ENCODE assay signal across 8 cellular contexts in the genomic region with DNA sequence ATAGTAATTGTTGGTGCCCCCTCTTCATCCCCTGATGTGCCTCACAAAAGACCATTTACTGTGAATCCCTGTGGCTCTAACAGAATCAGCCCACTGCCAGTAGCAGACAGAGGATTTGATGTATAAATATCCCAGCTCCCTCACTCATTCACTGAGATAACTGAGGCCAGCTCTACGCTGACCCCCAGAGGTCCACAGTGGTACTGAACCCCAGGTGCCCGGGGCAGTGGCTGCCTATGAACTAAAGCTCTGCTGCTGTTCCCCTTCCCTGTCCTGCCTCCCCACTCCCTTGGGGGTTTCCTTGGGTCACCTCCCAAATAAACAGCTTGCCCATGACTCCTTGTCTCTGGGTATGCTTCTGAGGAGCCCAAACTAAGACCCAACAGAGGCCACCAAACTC.
DNase-seq lines count a peak whose midpoint lies in the region; ATAC-seq lines count a peak whose summit lies in the region.

No MANE protein-coding gene starts in this region.

- DNase-seq in ELR (ENCODE audit: low read depth): peak; percentile 59
- DNase-seq in KBM-7: peak; percentile 9
- peak; percentile 23 for DNase-seq in activated naive CD8-positive, alpha-beta T cell treated with anti-CD3 and anti-CD28 coated beads for 36 hours
- no peak for DNase-seq in natural killer cell treated with Interleukin-12 subunit alpha and Interleukin-12 subunit beta and Interleukin-15 and Interleukin-18, amount 100 ng/mL, for 72 hours (ENCODE audit: low spot score)

- peaks cover 33% of the 10 kb centered on the region for H3K27me3 Mint-ChIP-seq in activated naive CD8-positive, alpha-beta T cell treated with anti-CD3 and anti-CD28 coated beads for 36 hours
- peaks cover 22 to 35% of the 10 kb centered on the region in 2 donors for H3K27me3 Mint-ChIP-seq in natural killer cell treated with Interleukin-12 subunit alpha and Interleukin-12 subunit beta and Interleukin-15 and Interleukin-18, amount 100 ng/mL, for 72 hours

- no peak overlapping the region for H3K4me3 Mint-ChIP-seq in activated naive CD8-positive, alpha-beta T cell treated with anti-CD3 and anti-CD28 coated beads for 36 hours
- H3K4me3 Mint-ChIP-seq in natural killer cell treated with Interleukin-12 subunit alpha and Interleukin-12 subunit beta and Interleukin-15 and Interleukin-18, amount 100 ng/mL, for 72 hours: no peak overlapping the region

- no peaks in the 10 kb centered on the region for H3K9me3 Mint-ChIP-seq in activated naive CD8-positive, alpha-beta T cell treated with anti-CD3 and anti-CD28 coated beads for 36 hours
- H3K9me3 Mint-ChIP-seq in natural killer cell treated with Interleukin-12 subunit alpha and Interleukin-12 subunit beta and Interleukin-15 and Interleukin-18, amount 100 ng/mL, for 72 hours: no peaks in the 10 kb centered on the region

- peak; percentile 47 to 58 for ATAC-seq in natural killer cell treated with Interleukin-12 subunit alpha and Interleukin-12 subunit beta and Interleukin-15 and Interleukin-18, amount 100 ng/mL, for 72 hours
- ATAC-seq in GM18511 (IDR thresholded peaks at IDR 0.05; ENCODE audit: unreplicated experiment): no peak
- no peak for ATAC-seq in HG02763 (IDR thresholded peaks at IDR 0.05; ENCODE audit: unreplicated experiment)
- no peak for ATAC-seq in GM18517 (IDR thresholded peaks at IDR 0.05; ENCODE audit: unreplicated experiment)
- ATAC-seq in HG03439 (IDR thresholded peaks at IDR 0.05; ENCODE audit: unreplicated experiment): no peak

- peaks cover 2% of the 10 kb centered on the region for H3K4me1 Mint-ChIP-seq in activated naive CD8-positive, alpha-beta T cell treated with anti-CD3 and anti-CD28 coated beads for 36 hours
- H3K4me1 Mint-ChIP-seq in natural killer cell treated with Interleukin-12 subunit alpha and Interleukin-12 subunit beta and Interleukin-15 and Interleukin-18, amount 100 ng/mL, for 72 hours (ENCODE audit: low read depth in 2 of 2): no peaks in the 10 kb centered on the region

- H3K27ac Mint-ChIP-seq in activated naive CD8-positive, alpha-beta T cell treated with anti-CD3 and anti-CD28 coated beads for 36 hours: no peak overlapping the region
- H3K27ac Mint-ChIP-seq in natural killer cell treated with Interleukin-12 subunit alpha and Interleukin-12 subunit beta and Interleukin-15 and Interleukin-18, amount 100 ng/mL, for 72 hours: no peak overlapping the region

- H3K36me3 Mint-ChIP-seq in activated naive CD8-positive, alpha-beta T cell treated with anti-CD3 and anti-CD28 coated beads for 36 hours: no peaks in the 10 kb centered on the region
- no peaks in the 10 kb centered on the region for H3K36me3 Mint-ChIP-seq in natural killer cell treated with Interleukin-12 subunit alpha and Interleukin-12 subunit beta and Interleukin-15 and Interleukin-18, amount 100 ng/mL, for 72 hours

- in situ Hi-C loops in KBM-7 (cut with MboI; ENCODE audit: low pct_unique_long_range_greater_than_20kb, low sequenced_read_pairs): no loop called here

Comparison
In these comparisons a context has a peak if more than half of its experiments do, and no peak if none do; other contexts are left out.
1. ATAC-seq: peak in natural killer cell treated with Interleukin-12 subunit alpha and Interleukin-12 subunit beta and Interleukin-15 and Interleukin-18, amount 100 ng/mL, for 72 hours (2 of 2); none in GM18511 (single experiment), HG02763 (single experiment), GM18517 (single experiment) and HG03439 (single experiment).